1 cellular context compared by ENCODE assay signal in genomic region chr2:37604716-37605115, GRCh38.
TF ChIP-seq lines count a peak whose summit lies in the region.

No MANE protein-coding gene starts in this region.

TF ChIP-seq in GM23338, 12 proteins besides CTCF, POLR2A, EP300 and RAD21 (continued from another document):
- TF ChIP-seq ZNF462 (CRISPR knock-in tag; IDR thresholded peaks at IDR 0.05), result no peak
- TF ChIP-seq STAT1 (IDR thresholded peaks at IDR 0.05; ENCODE audit: unreplicated experiment), result no peak
- TF ChIP-seq POLR2AphosphoS5 (IDR thresholded peaks at IDR 0.05; ENCODE audit: low read depth), result no peak
